10 cellular contexts compared by ENCODE assay signal in the genomic region with DNA sequence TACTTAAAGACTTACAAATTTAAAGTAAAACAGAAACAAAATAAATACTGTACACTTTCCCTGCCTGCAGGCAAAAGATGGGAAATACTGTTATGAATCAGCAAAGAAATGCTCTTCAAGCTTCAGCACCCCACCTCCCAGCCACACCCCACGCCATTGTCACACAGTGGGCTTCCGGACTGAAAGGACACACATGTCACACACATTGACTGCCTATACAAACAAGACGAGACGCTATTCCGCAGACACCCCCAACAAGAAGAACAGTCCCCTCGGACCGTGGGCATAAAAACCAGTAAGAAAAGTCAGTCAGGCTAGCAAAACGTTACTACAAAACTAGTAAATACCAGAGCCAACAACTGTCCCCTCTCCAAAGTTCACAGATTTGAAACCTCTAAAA. TPM values are rescaled to one million over a fixed set of nuclear protein-coding genes. Genes with fewer than 3 reads are reported as not detected.
DNase-seq lines count a peak whose midpoint lies in the region; ATAC-seq lines count a peak whose summit lies in the region.
"Had no signal": no experiment of that assay in that cellular context is flagged by ENCODE, and none has a peak within 500 bp of the region (broad histone marks: within the 10 kb centered on the region; RNA-seq: fewer than 3 reads in every experiment).

No MANE protein-coding gene starts in this region.

- peaks cover 24% of the 10 kb centered on the region for H3K4me1 Mint-ChIP-seq in activated CD4-positive, alpha-beta T cell treated with anti-CD3 and anti-CD28 coated beads, Interleukin-2, amount 10 ng/mL, durations not matched to agents 24 days and 14 days

- peaks cover 15% of the 10 kb centered on the region for H3K36me3 Mint-ChIP-seq in activated CD4-positive, alpha-beta T cell treated with anti-CD3 and anti-CD28 coated beads, Interleukin-2, amount 10 ng/mL, durations not matched to agents 24 days and 14 days (ENCODE audit: low read depth)

- DNase-seq in activated T-cell treated with anti-CD3 and anti-CD28 coated beads for 24 hours (ENCODE audit: low read depth) (peak; percentile 20), activated T-cell treated with anti-CD3 and anti-CD28 coated beads for 4 hours (no peak), NCI-H1436 (lab: John Stamatoyannopoulos, UW) (no peak), T-helper 9 cell (no peak), iPS-NIHi11 (ENCODE audit: low spot score) (no peak)
- peak; percentile 82 for DNase-seq in activated CD4-positive, alpha-beta T cell treated with anti-CD3 and anti-CD28 coated beads, Interleukin-2, amount 10 ng/mL, durations not matched to agents 24 days and 14 days
- DNase-seq in stimulated activated CD4-positive, alpha-beta T cell treated with anti-CD3 and anti-CD28 coated beads, Interleukin-4, amount 100 ng/mL, for 24 hours, result peak; percentile 45
- DNase-seq: ACHN had no signal

- H3K27me3 Mint-ChIP-seq in activated CD4-positive, alpha-beta T cell treated with anti-CD3 and anti-CD28 coated beads, Interleukin-2, amount 10 ng/mL, durations not matched to agents 24 days and 14 days, result peaks cover 3% of the 10 kb centered on the region

- intact Hi-C loops in activated CD4-positive, alpha-beta T cell treated with anti-CD3 and anti-CD28 coated beads, Interleukin-2, amount 10 ng/mL, durations not matched to agents 24 days and 14 days (cut with micrococcal nuclease), result no loop called here

- peak overlapping the region; percentile 68 for H3K27ac Mint-ChIP-seq in activated CD4-positive, alpha-beta T cell treated with anti-CD3 and anti-CD28 coated beads, Interleukin-2, amount 10 ng/mL, durations not matched to agents 24 days and 14 days

- ATAC-seq in HG02884 (IDR thresholded peaks at IDR 0.05; ENCODE audit: unreplicated experiment), result peak; percentile 98
- ATAC-seq: Right ventricle myocardium inferior had no signal

- peak overlapping the region; percentile 28 for H3K4me3 Mint-ChIP-seq in activated CD4-positive, alpha-beta T cell treated with anti-CD3 and anti-CD28 coated beads, Interleukin-2, amount 10 ng/mL, durations not matched to agents 24 days and 14 days

- no peaks in the 10 kb centered on the region for H3K9me3 Mint-ChIP-seq in activated CD4-positive, alpha-beta T cell treated with anti-CD3 and anti-CD28 coated beads, Interleukin-2, amount 10 ng/mL, durations not matched to agents 24 days and 14 days

RNA-seq across cellular contexts. Expression of gene PARP12, which starts 22.2 kb away (rescaled TPM):
- 53.3 and 55.9 TPM in 2 replicates for total RNA-seq in activated CD4-positive, alpha-beta T cell treated with anti-CD3 and anti-CD28 coated beads, Interleukin-2, amount 10 ng/mL, durations not matched to agents 24 days and 14 days

Comparison
In these comparisons a context has a peak if more than half of its experiments do, and no peak if none do; other contexts are left out.
1. DNase-seq: peak in activated T-cell treated with anti-CD3 and anti-CD28 coated beads for 24 hours (single experiment), activated CD4-positive, alpha-beta T cell treated with anti-CD3 and anti-CD28 coated beads, Interleukin-2, amount 10 ng/mL, durations not matched to agents 24 days and 14 days (single experiment) and stimulated activated CD4-positive, alpha-beta T cell treated with anti-CD3 and anti-CD28 coated beads, Interleukin-4, amount 100 ng/mL, for 24 hours (single experiment); none in activated T-cell treated with anti-CD3 and anti-CD28 coated beads for 4 hours (single experiment), NCI-H1436 (single experiment), T-helper 9 cell (single experiment) and iPS-NIHi11 (single experiment).